ENCODE assay signal across 8 cellular contexts in the genomic region with DNA sequence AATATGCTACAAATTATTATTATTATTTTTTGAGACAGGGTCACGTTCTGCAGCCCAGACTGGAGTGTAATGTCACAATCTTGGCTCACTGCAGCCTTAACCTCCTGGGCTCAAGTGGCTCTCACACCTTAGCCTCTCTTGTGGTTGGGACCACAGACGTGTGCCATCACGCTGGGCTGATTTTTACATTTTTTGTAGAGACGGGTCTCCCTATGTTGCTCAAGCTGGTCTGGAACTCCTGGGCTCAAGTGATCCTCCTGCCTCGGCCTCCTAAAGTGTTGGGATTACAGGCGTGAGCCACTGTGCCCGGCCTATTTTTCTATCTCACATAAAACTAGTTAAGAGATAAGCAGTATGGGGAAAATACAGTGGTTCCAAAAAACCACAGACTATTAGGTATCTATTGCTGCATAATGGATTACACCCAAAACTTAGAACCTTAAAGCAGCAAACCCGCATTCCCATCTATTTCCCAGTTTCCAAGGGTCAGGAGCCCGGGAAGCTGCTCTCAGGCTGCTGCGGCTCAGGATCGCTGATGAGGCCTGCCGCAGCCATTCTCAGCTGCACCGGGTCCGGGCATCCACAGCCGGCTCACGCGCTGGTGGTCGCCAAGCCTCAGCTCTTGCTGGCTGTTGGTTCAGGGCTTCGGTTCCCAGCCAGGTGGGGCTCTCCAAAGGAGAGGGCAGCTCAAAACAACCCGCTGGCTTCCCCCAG.
DNase-seq lines count a peak whose midpoint lies in the region; ATAC-seq, FAIRE-seq and TF ChIP-seq lines count a peak whose summit lies in the region.

No MANE protein-coding gene starts in this region.

- POLR2A ChIA-PET in CD8-positive, alpha-beta T cell (lab: Charles Lee), result interaction anchor here (1.5 kb wide), 1 partner anchor 9 kb away, joined by 3 read pairs; no protein-coding TSS in a partner anchor
- POLR2A ChIA-PET in H1 (lab: Charles Lee; ENCODE audit: partially characterized antibody), result interaction anchor here (0.6 to 5.6 kb wide), 15 partner anchors 11 to 223 kb away, joined by 3 to 36 read pairs (median 3); no protein-coding TSS in a partner anchor

- no peaks in the 10 kb centered on the region for H3K4me1 ChIP-seq in CD8-positive, alpha-beta T cell (ENCODE audit: insufficient read depth, low read length)
- H3K4me1 ChIP-seq in NT2/D1 (ENCODE audit: insufficient read depth, insufficient read length), result peaks cover 9% of the 10 kb centered on the region
- peaks cover 0 to 12% (median 4%) of the 10 kb centered on the region in 4 experiments; a peak in 6 of 7 replicates for H3K4me1 ChIP-seq in H1 (replicated peaks in 1 of 4; ENCODE audit: control insufficient read depth in 3 of 4, insufficient read depth in 4 of 4, low read length in 3 of 4)
- no peaks in the 10 kb centered on the region for H3K4me1 ChIP-seq in ovary (ENCODE audit: insufficient read depth)

- no peaks in the 10 kb centered on the region for H3K27me3 ChIP-seq in CD8-positive, alpha-beta T cell (ENCODE audit: insufficient read depth, low read length)
- H3K27me3 ChIP-seq in NT2/D1 (ENCODE audit: insufficient read depth, insufficient read length) (no peaks in the 10 kb centered on the region), H1 (replicated peaks in 1 of 4; ENCODE audit: control insufficient read depth in 3 of 4, extremely low read depth in 1 of 4, insufficient read depth in 3 of 4, low read length in 3 of 4) (no peaks in the 10 kb centered on the region), ovary (no peaks in the 10 kb centered on the region)

- H3K4me1 Mint-ChIP-seq in CD8-positive, alpha-beta T cell (ENCODE audit: low read depth), result peaks cover 10% of the 10 kb centered on the region

- no peaks in the 10 kb centered on the region for H3K9me3 ChIP-seq in CD8-positive, alpha-beta T cell (ENCODE audit: low read length)
- H3K9me3 ChIP-seq in NT2/D1 (ENCODE audit: insufficient read depth, low read length) (no peaks in the 10 kb centered on the region), H1 (ENCODE audit: insufficient read depth in 2 of 2, low read depth in 1 of 2, low read length in 1 of 2) (no peaks in the 10 kb centered on the region), ovary (no peaks in the 10 kb centered on the region)

- TF ChIP-seq EP300 in H1 (IDR thresholded peaks at IDR 0.05; ENCODE audit: borderline replicate concordance in 1 of 2, low read depth in 2 of 2, low read length in 2 of 2) (no peak), ovary (IDR thresholded peaks at IDR 0.05) (no peak)

- peak overlapping the region; percentile 51 to 98 for H3K4me2 ChIP-seq in H1 (ENCODE audit: insufficient read depth in 1 of 2, low read depth in 2 of 2, low read length in 2 of 2)

- TF ChIP-seq RAD21 in H1 (IDR thresholded peaks at IDR 0.05 in 1 of 2, conservative IDR thresholded peaks at IDR 0.05 in 1 of 2; ENCODE audit: low read depth in 2 of 2, low read length in 2 of 2), result peak; percentile 45 to 61; a peak in 3 of 4 replicates

- H3K18ac ChIP-seq in H1 (ENCODE audit: extremely low read depth, low read length), result peak overlapping the region; percentile 85; the same call in 1 of the 2 replicates

- no peaks in the 10 kb centered on the region for H3K79me2 ChIP-seq in H1 (ENCODE audit: control insufficient read depth in 1 of 2, insufficient read depth in 2 of 2, low read length in 2 of 2)

- no peaks in the 10 kb centered on the region for H3K79me1 ChIP-seq in H1 (ENCODE audit: low read depth, low read length)

- no peak for FAIRE-seq in H1 (lab: Jason Lieb, UNC)

- peak overlapping the region; percentile 55; the same call in 1 of the 2 replicates for H2BK5ac ChIP-seq in H1 (ENCODE audit: low read depth, low read length)

- H3K27ac Mint-ChIP-seq in CD8-positive, alpha-beta T cell, result no peak overlapping the region

- no peak overlapping the region for H3K23ac ChIP-seq in H1 (ENCODE audit: insufficient read length)

- CTCF ChIA-PET in CD8-positive, alpha-beta T cell (lab: Charles Lee), result interaction anchor here (0.6 to 4.1 kb wide), 17 partner anchors 7 to 481 kb away, joined by 3 to 34 read pairs (median 4); no protein-coding TSS in a partner anchor
- CTCF ChIA-PET in H1 (lab: Charles Lee; ENCODE audit: partially characterized antibody), result interaction anchor here (0.6 to 8.8 kb wide), 54 partner anchors 11 to 606 kb away, joined by 3 to 141 read pairs (median 4); partner anchors contain the start of gene STRIP2

- H3K4me3 Mint-ChIP-seq in CD8-positive, alpha-beta T cell, result peak overlapping the region; percentile 89

- H3K4me3 ChIP-seq in CD8-positive, alpha-beta T cell (ENCODE audit: low read depth, low read length), result peak overlapping the region; percentile 74
- peak overlapping the region; percentile 35 for H3K4me3 ChIP-seq in NT2/D1 (ENCODE audit: insufficient read length, low read depth)
- H3K4me3 ChIP-seq in H1 (ENCODE audit: extremely low read depth in 1 of 4, insufficient read depth in 2 of 4, low read depth in 3 of 4, low read length in 4 of 4), result peak overlapping the region; percentile 34 to 91 (median 70); a peak in 6 of 8 replicates
- H3K4me3 ChIP-seq in ovary, result peak overlapping the region; percentile 66

- H2BK15ac ChIP-seq in H1 (ENCODE audit: low read length), result no peak overlapping the region

- H3K9me3 Mint-ChIP-seq in CD8-positive, alpha-beta T cell, result no peaks in the 10 kb centered on the region

- H2AFZ ChIP-seq in H1 (ENCODE audit: low read length), result peak overlapping the region; percentile 72

- H3K36me3 Mint-ChIP-seq in CD8-positive, alpha-beta T cell, result no peaks in the 10 kb centered on the region

- no peaks in the 10 kb centered on the region for H3K27me3 Mint-ChIP-seq in CD8-positive, alpha-beta T cell (ENCODE audit: low read depth)

- no peaks in the 10 kb centered on the region for H3K36me3 ChIP-seq in CD8-positive, alpha-beta T cell (ENCODE audit: insufficient read depth, low read length)
- no peaks in the 10 kb centered on the region for H3K36me3 ChIP-seq in NT2/D1 (ENCODE audit: insufficient read depth, insufficient read length, low read length)
- no peaks in the 10 kb centered on the region for H3K36me3 ChIP-seq in H1 (ENCODE audit: control insufficient read depth in 2 of 4, insufficient read depth in 4 of 4, low read length in 3 of 4)
- H3K36me3 ChIP-seq in ovary, result no peaks in the 10 kb centered on the region

- 39% methylated on average over 20 of the region's 20 CpGs; no CpG with 5 or more reads in 1 of the 2 experiments for WGBS in H1 (ENCODE audit: extremely low coverage in 1 of 2, insufficient coverage in 1 of 2, insufficient read length in 1 of 2, insufficient replicate concordance in 2 of 2, low coverage in 1 of 2, low lambda C conversion rate in 2 of 2, missing lambda C conversion rate in 1 of 2), 2 experiments
- 43 to 51% (median 45%) methylated on average over 20 of the region's 20 CpGs for WGBS in ovary, 3 donors

- H3K56ac ChIP-seq in H1 (replicated peaks; ENCODE audit: insufficient read length, low read depth, low read length), result no peak overlapping the region

- H4K91ac ChIP-seq in H1 (replicated peaks; ENCODE audit: insufficient read length, low read length), result no peak overlapping the region

- H3K23me2 ChIP-seq in H1 (ENCODE audit: low read depth, low read length), result peaks cover 3% of the 10 kb centered on the region

- H3K14ac ChIP-seq in H1 (ENCODE audit: insufficient read length), result no peak overlapping the region

- no peak overlapping the region for H2BK20ac ChIP-seq in H1 (ENCODE audit: low read length)

- no peak overlapping the region; the same call in 1 of the 2 replicates for H4K8ac ChIP-seq in H1 (ENCODE audit: extremely low read depth, insufficient read depth, low read length)

- no peak for TF ChIP-seq CTCF in CD8-positive, alpha-beta T cell (IDR thresholded peaks at IDR 0.05)
- TF ChIP-seq CTCF in H1 (IDR thresholded peaks at IDR 0.05; ENCODE audit: control extremely low read depth in 1 of 3, insufficient read depth in 1 of 3, low read depth in 1 of 3, low read length in 3 of 3) (peak in 1 of 3 experiments; percentile 69; a peak in 1 of 4 replicates), ovary (IDR thresholded peaks at IDR 0.05) (no peak)

- no peak overlapping the region for H3K4ac ChIP-seq in H1 (replicated peaks; ENCODE audit: insufficient read length, low read depth, low read length)

- DNase-seq in CD8-positive, alpha-beta T cell, result no peak
- no peak for DNase-seq in NT2/D1 (ENCODE audit: low read depth, low spot score)
- DNase-seq in H1 (ENCODE audit: low read depth in 1 of 2, low spot score in 2 of 2), result no peak
- peak in 1 of 5 donors; percentile 26 for DNase-seq in ovary
- DNase-seq in NCI-H2196 (lab: John Stamatoyannopoulos, UW; ENCODE audit: unreplicated experiment), result no peak
- DNase-seq in Ammon's horn (ENCODE audit: low spot score), result no peak
- no peak for DNase-seq in amniotic stem cell (lab: John Stamatoyannopoulos, UW)

- intact Hi-C loops in CD8-positive, alpha-beta T cell (cut with DNase I, micrococcal nuclease), result loop anchor here (1.0 to 5.0 kb wide), 12 partner anchors 42 to 482 kb away; no protein-coding TSS in a partner anchor
- intact Hi-C loops in ovary (cut with DNase I), result loop anchor here in 2 of 4 donors (2.0 to 10.0 kb wide), 4 partner anchors 180 to 450 kb away; partner anchors contain the start of gene NRF1 (in 1 of the 2)

- no peak overlapping the region for H2AK5ac ChIP-seq in H1 (ENCODE audit: low read depth, low read length)

- H3K9ac ChIP-seq in NT2/D1 (ENCODE audit: insufficient read length, low read depth), result peak overlapping the region; percentile 70
- no peak overlapping the region; a peak in 1 of 7 replicates for H3K9ac ChIP-seq in H1 (replicated peaks in 1 of 4; ENCODE audit: extremely low read depth in 1 of 4, low read depth in 3 of 4, low read length in 3 of 4)

- H2BK12ac ChIP-seq in H1 (ENCODE audit: low read depth, low read length), result no peak overlapping the region

- no peak for ATAC-seq in CD8-positive, alpha-beta T cell
- no peak for ATAC-seq in GM21786 (IDR thresholded peaks at IDR 0.05; ENCODE audit: unreplicated experiment)

- no peak overlapping the region for H3K27ac ChIP-seq in CD8-positive, alpha-beta T cell (ENCODE audit: low read depth, low read length)
- no peak overlapping the region for H3K27ac ChIP-seq in H1 (ENCODE audit: low read depth, low read length)
- H3K27ac ChIP-seq in ovary, result no peak overlapping the region

- H4K5ac ChIP-seq in H1 (ENCODE audit: insufficient read length, low read depth, low read length), result peak overlapping the region; percentile 46

- no peak overlapping the region for H2BK120ac ChIP-seq in H1 (replicated peaks; ENCODE audit: low read depth, low read length)

- no peaks in the 10 kb centered on the region for H4K20me1 ChIP-seq in H1 (replicated peaks in 1 of 2; ENCODE audit: control insufficient read depth in 1 of 2, insufficient read depth in 2 of 2, low read length in 2 of 2)

- TF ChIP-seq POLR2A in H1 (IDR thresholded peaks at IDR 0.05; ENCODE audit: control extremely low read depth in 1 of 2, low read depth in 2 of 2, low read length in 2 of 2), result no peak; a peak in 1 of 3 replicates
- no peak for TF ChIP-seq POLR2A in ovary (IDR thresholded peaks at IDR 0.05)

TF ChIP-seq in H1, 55 proteins besides CTCF, POLR2A, EP300 and RAD21 (continues in another document):
- TF ChIP-seq JUND (IDR thresholded peaks at IDR 0.05; ENCODE audit: low read length), result no peak
- TF ChIP-seq NRF1 (IDR thresholded peaks at IDR 0.05; ENCODE audit: low read depth, low read length), result no peak
- TF ChIP-seq FOSL1 (IDR thresholded peaks at IDR 0.05; ENCODE audit: insufficient read depth, low read depth, low read length), result no peak
- TF ChIP-seq SP1 (IDR thresholded peaks at IDR 0.05; ENCODE audit: low read depth, low read length), result no peak
- no peak for TF ChIP-seq POLR2AphosphoS5 (IDR thresholded peaks at IDR 0.05; ENCODE audit: low read depth, low read length)
